27 cellular contexts compared by ENCODE assay signal in genomic region chr21:44590311-44590721, GRCh38. TPM values are rescaled to one million over a fixed set of nuclear protein-coding genes. Genes with fewer than 3 reads are reported as not detected.
"Had no signal": no experiment of that assay in that cellular context is flagged by ENCODE, and none has a peak within 500 bp of the region (broad histone marks: within the 10 kb centered on the region; RNA-seq: fewer than 3 reads in every experiment).

No MANE protein-coding gene starts in this region.

- DNase-seq: caudate nucleus; effector CD8-positive, alpha-beta T cell; gastrocnemius medialis; heart right ventricle; hypothalamus; kidney glomerular epithelial cell; mammary epithelial cell; naive thymus-derived CD4-positive, alpha-beta T cell; nephron progenitor cell; occipital lobe; psoas muscle; retina; sigmoid colon; stimulated activated CD4-positive, alpha-beta T cell treated with anti-CD3 and anti-CD28 coated beads, Interleukin-12 subunit alpha, Interleukin-12 subunit beta, amount 100 ng/mL, for 4 hours had no signal

- H3K27ac ChIP-seq: coronary artery, dorsolateral prefrontal cortex, gastrocnemius medialis, heart right ventricle, parathyroid adenoma, psoas muscle, sigmoid colon, skin epidermis, tibial artery had no signal

- FAIRE-seq: islet of Langerhans had no signal

- H3K79me2 ChIP-seq: parathyroid adenoma had no signal

- H3K4me3 ChIP-seq: coronary artery, dorsolateral prefrontal cortex, gastrocnemius medialis, heart right ventricle, psoas muscle, sigmoid colon, skin epidermis, tibial artery had no signal

- ATAC-seq: gastrocnemius medialis; naive thymus-derived CD4-positive, alpha-beta T cell; psoas muscle had no signal

- H3K9me3 ChIP-seq: gastrocnemius medialis, psoas muscle, sigmoid colon, tibial artery had no signal

- H3K9ac ChIP-seq: parathyroid adenoma had no signal

- H3K4me1 ChIP-seq: gastrocnemius medialis, parathyroid adenoma, psoas muscle, sigmoid colon, tibial artery had no signal

- H3K36me3 ChIP-seq: gastrocnemius medialis, heart right ventricle, sigmoid colon, tibial artery had no signal

- H2AFZ ChIP-seq: parathyroid adenoma had no signal

RNA-seq across cellular contexts. Expression of gene KRTAP10-6, which starts 2.0 kb away (rescaled TPM):
- total RNA-seq: chondrocyte; dorsolateral prefrontal cortex; fibroblast of villous mesenchyme; gastrocnemius medialis; heart right ventricle; mammary epithelial cell; mesenteric fat pad; mononuclear cell; naive thymus-derived CD4-positive, alpha-beta T cell; occipital lobe; psoas muscle; sigmoid colon; temporal lobe; ureter had no signal
- polyA plus RNA-seq: esophagus; heart right ventricle; mammary epithelial cell; naive thymus-derived CD4-positive, alpha-beta T cell; psoas muscle; sigmoid colon had no signal

RNA-seq across cellular contexts. Expression of gene KRTAP10-5, which starts 9.9 kb away (rescaled TPM):
- total RNA-seq: chondrocyte; dorsolateral prefrontal cortex; fibroblast of villous mesenchyme; gastrocnemius medialis; heart right ventricle; mammary epithelial cell; mesenteric fat pad; mononuclear cell; naive thymus-derived CD4-positive, alpha-beta T cell; occipital lobe; psoas muscle; sigmoid colon; temporal lobe; ureter had no signal
- polyA plus RNA-seq: esophagus; heart right ventricle; mammary epithelial cell; naive thymus-derived CD4-positive, alpha-beta T cell; psoas muscle; sigmoid colon had no signal

RNA-seq across cellular contexts. Expression of gene KRTAP10-7, which starts 10.1 kb away (rescaled TPM):
- total RNA-seq: chondrocyte; dorsolateral prefrontal cortex; fibroblast of villous mesenchyme; gastrocnemius medialis; heart right ventricle; mammary epithelial cell; mesenteric fat pad; mononuclear cell; naive thymus-derived CD4-positive, alpha-beta T cell; occipital lobe; psoas muscle; sigmoid colon; temporal lobe; ureter had no signal
- polyA plus RNA-seq: esophagus; heart right ventricle; mammary epithelial cell; naive thymus-derived CD4-positive, alpha-beta T cell; psoas muscle; sigmoid colon had no signal

RNA-seq across cellular contexts. Expression of gene KRTAP10-4, which starts 16.8 kb away (rescaled TPM):
- total RNA-seq: chondrocyte; dorsolateral prefrontal cortex; fibroblast of villous mesenchyme; gastrocnemius medialis; heart right ventricle; mammary epithelial cell; mesenteric fat pad; mononuclear cell; naive thymus-derived CD4-positive, alpha-beta T cell; occipital lobe; psoas muscle; sigmoid colon; temporal lobe; ureter had no signal
- polyA plus RNA-seq: esophagus; heart right ventricle; mammary epithelial cell; naive thymus-derived CD4-positive, alpha-beta T cell; psoas muscle; sigmoid colon had no signal

RNA-seq across cellular contexts. Expression of gene KRTAP10-8, which starts 21.6 kb away (rescaled TPM):
- total RNA-seq: chondrocyte; dorsolateral prefrontal cortex; fibroblast of villous mesenchyme; gastrocnemius medialis; heart right ventricle; mammary epithelial cell; mesenteric fat pad; mononuclear cell; naive thymus-derived CD4-positive, alpha-beta T cell; occipital lobe; psoas muscle; sigmoid colon; temporal lobe; ureter had no signal
- polyA plus RNA-seq: esophagus; heart right ventricle; mammary epithelial cell; naive thymus-derived CD4-positive, alpha-beta T cell; psoas muscle; sigmoid colon had no signal
